Comparison of ENCODE assay signal across 19 cellular contexts in genomic region chr9:134262035-134262434, GRCh38.
DNase-seq lines count a peak whose midpoint lies in the region; ATAC-seq, FAIRE-seq and TF ChIP-seq lines count a peak whose summit lies in the region.
"Had no signal": no experiment of that assay in that cellular context is flagged by ENCODE, and none has a peak within 500 bp of the region (broad histone marks: within the 10 kb centered on the region; RNA-seq: fewer than 3 reads in every experiment).

No MANE protein-coding gene starts in this region.

- no peak overlapping the region for H4K8ac ChIP-seq in neuronal stem cell (ENCODE audit: low read depth, low read length)

- peak overlapping the region; percentile 26 for H3K4me2 ChIP-seq in BLaER1
- H3K4me2 ChIP-seq in BLaER1 treated with 17β-estradiol and CSF1 and Interleukin-3, amounts not matched to agents 10 nM and 100 nM, result peak overlapping the region in 7 of 11 experiments; percentile 2 to 34 (median 32); a peak in 9 of 22 replicates
- H3K4me2 ChIP-seq in neuronal stem cell (ENCODE audit: insufficient read depth, low read length, poor library complexity, severe bottlenecking), result no peak overlapping the region
- H3K4me2 ChIP-seq: GM23338 had no signal

- peak overlapping the region; percentile 92 for H3K23ac ChIP-seq in neuronal stem cell (ENCODE audit: low read depth, low read length, poor library complexity)

- no peak for DNase-seq in bronchial epithelial cell (ENCODE audit: low read depth)
- no peak for DNase-seq in neuronal stem cell (ENCODE audit: low spot score)
- DNase-seq in NCI-H1694 (lab: John Stamatoyannopoulos, UW), result no peak
- DNase-seq in NCI-H1048 (lab: John Stamatoyannopoulos, UW), result no peak
- DNase-seq: ACHN; BE2C; CD4-positive, alpha-beta memory T cell; DMS153; DMS79; GDM1; HCEC 1CT had no signal

- no peak overlapping the region for H2BK120ac ChIP-seq in neuronal stem cell (ENCODE audit: low read depth, low read length)

- WGBS in neuronal stem cell (ENCODE audit: extremely low coverage in 2 of 2, insufficient read length in 2 of 2, insufficient replicate concordance in 1 of 2), 2 donors, result no CpG with 5 or more reads among the region's 10 CpGs

- no peak overlapping the region for H2BK12ac ChIP-seq in neuronal stem cell (ENCODE audit: low read length)

- no peak overlapping the region for H3K9ac ChIP-seq in BLaER1
- no peak overlapping the region for H3K9ac ChIP-seq in BLaER1 treated with 17β-estradiol and CSF1 and Interleukin-3, amounts not matched to agents 10 nM and 100 nM
- H3K9ac ChIP-seq in neuronal stem cell (ENCODE audit: low read depth, low read length, poor library complexity), result no peak overlapping the region

- H3K4me1 ChIP-seq in BLaER1 (peaks cover 92% of the 10 kb centered on the region), neuronal stem cell (ENCODE audit: control insufficient read depth in 2 of 2, insufficient read depth in 1 of 2, low read depth in 1 of 2, low read length in 2 of 2) (peaks cover 0 to 7% of the 10 kb centered on the region in 2 donors)
- H3K4me1 ChIP-seq in BLaER1 treated with 17β-estradiol and CSF1 and Interleukin-3, amounts not matched to agents 10 nM and 100 nM, result peaks cover 5 to 91% (median 61%) of the 10 kb centered on the region in 10 experiments
- H3K4me1 ChIP-seq: BE2C had no signal

- TF ChIP-seq CTCF in bronchial epithelial cell (IDR thresholded peaks at IDR 0.05; ENCODE audit: insufficient read depth, low read length, severe bottlenecking), result no peak

- H3K79me1 ChIP-seq in neuronal stem cell (ENCODE audit: low read depth, low read length), result no peaks in the 10 kb centered on the region

- H2AK5ac ChIP-seq in neuronal stem cell (ENCODE audit: low read depth, low read length), result peak overlapping the region; percentile 35

- H3K27me3 ChIP-seq in BLaER1, result no peaks in the 10 kb centered on the region
- peaks cover 0 to 10% (median 0%) of the 10 kb centered on the region in 11 experiments; a peak in 3 of 22 replicates for H3K27me3 ChIP-seq in BLaER1 treated with 17β-estradiol and CSF1 and Interleukin-3, amounts not matched to agents 10 nM and 100 nM
- peaks cover 2% of the 10 kb centered on the region for H3K27me3 ChIP-seq in bronchial epithelial cell (ENCODE audit: control insufficient read depth, insufficient read depth, low read length)
- H3K27me3 ChIP-seq in neuronal stem cell (ENCODE audit: control insufficient read depth in 3 of 3, insufficient read depth in 3 of 3, low read depth in 1 of 3, low read length in 3 of 3), result peaks cover 0 to 45% (median 0%) of the 10 kb centered on the region in 3 experiments
- H3K27me3 ChIP-seq: BE2C had no signal

- H3K9me3 ChIP-seq in BLaER1 (no peaks in the 10 kb centered on the region), neuronal stem cell (replicated peaks in 1 of 2; ENCODE audit: control insufficient read depth in 2 of 2, insufficient read depth in 1 of 2, low read depth in 1 of 2, low read length in 2 of 2) (peaks cover 0 to 1% of the 10 kb centered on the region in 2 donors)
- H3K9me3 ChIP-seq in BLaER1 treated with 17β-estradiol and CSF1 and Interleukin-3, amounts not matched to agents 10 nM and 100 nM (replicated peaks in 1 of 11), result no peaks in the 10 kb centered on the region
- H3K9me3 ChIP-seq: BE2C had no signal

- no peak overlapping the region for H2BK5ac ChIP-seq in neuronal stem cell (ENCODE audit: low read length)

- H4K91ac ChIP-seq in neuronal stem cell (ENCODE audit: low read depth, low read length, poor library complexity), result no peak overlapping the region

- no peaks in the 10 kb centered on the region for H4K20me1 ChIP-seq in BLaER1
- H4K20me1 ChIP-seq in BLaER1 treated with 17β-estradiol and CSF1 and Interleukin-3, amounts not matched to agents 10 nM and 100 nM, result no peaks in the 10 kb centered on the region

- FAIRE-seq in bronchial epithelial cell (lab: Jason Lieb, UNC), result peak; percentile 94
- FAIRE-seq: A204.1, GM12892, GM18507, H54 had no signal

- no peak for ATAC-seq in HG03520 (IDR thresholded peaks at IDR 0.05; ENCODE audit: unreplicated experiment)
- ATAC-seq: GM23338 had no signal

- peak overlapping the region; percentile 41 for H3K14ac ChIP-seq in neuronal stem cell (ENCODE audit: low read length)

- H3K36me3 ChIP-seq in BLaER1, result no peaks in the 10 kb centered on the region
- no peaks in the 10 kb centered on the region for H3K36me3 ChIP-seq in BLaER1 treated with 17β-estradiol and CSF1 and Interleukin-3, amounts not matched to agents 10 nM and 100 nM
- H3K36me3 ChIP-seq in bronchial epithelial cell (ENCODE audit: control insufficient read depth, insufficient read depth, low read length), result no peaks in the 10 kb centered on the region
- no peaks in the 10 kb centered on the region for H3K36me3 ChIP-seq in neuronal stem cell (replicated peaks in 1 of 2; ENCODE audit: control insufficient read depth in 2 of 2, insufficient read depth in 2 of 2, low read length in 2 of 2)
- H3K36me3 ChIP-seq: BE2C had no signal

- H2BK15ac ChIP-seq in neuronal stem cell (ENCODE audit: low read length), result peak overlapping the region; percentile 54

- H2AFZ ChIP-seq in neuronal stem cell (ENCODE audit: low read length), result no peak overlapping the region
- H2AFZ ChIP-seq: GM23338 had no signal

- peak overlapping the region; percentile 53 for H3K4ac ChIP-seq in neuronal stem cell (ENCODE audit: low read length)

- H3K4me3 ChIP-seq in BLaER1 (no peak overlapping the region), bronchial epithelial cell (ENCODE audit: low read depth, low read length) (no peak overlapping the region), neuronal stem cell (ENCODE audit: low read length in 2 of 2) (no peak overlapping the region)
- no peak overlapping the region for H3K4me3 ChIP-seq in BLaER1 treated with 17β-estradiol and CSF1 and Interleukin-3, amounts not matched to agents 10 nM and 100 nM
- H3K4me3 ChIP-seq: GM23338 had no signal

- peak overlapping the region; percentile 81 for H3K18ac ChIP-seq in neuronal stem cell (ENCODE audit: low read length)

- H3K27ac ChIP-seq in BLaER1 (0 out of 2 replicates have a peak overlapping the region, but pooled peaks have one; percentile 9), neuronal stem cell (replicated peaks; ENCODE audit: low read length) (no peak overlapping the region)
- H3K27ac ChIP-seq in BLaER1 treated with 17β-estradiol and CSF1 and Interleukin-3, amounts not matched to agents 10 nM and 100 nM, result no peak overlapping the region
